ENCODE assay signal across 3 cellular contexts in the genomic region with DNA sequence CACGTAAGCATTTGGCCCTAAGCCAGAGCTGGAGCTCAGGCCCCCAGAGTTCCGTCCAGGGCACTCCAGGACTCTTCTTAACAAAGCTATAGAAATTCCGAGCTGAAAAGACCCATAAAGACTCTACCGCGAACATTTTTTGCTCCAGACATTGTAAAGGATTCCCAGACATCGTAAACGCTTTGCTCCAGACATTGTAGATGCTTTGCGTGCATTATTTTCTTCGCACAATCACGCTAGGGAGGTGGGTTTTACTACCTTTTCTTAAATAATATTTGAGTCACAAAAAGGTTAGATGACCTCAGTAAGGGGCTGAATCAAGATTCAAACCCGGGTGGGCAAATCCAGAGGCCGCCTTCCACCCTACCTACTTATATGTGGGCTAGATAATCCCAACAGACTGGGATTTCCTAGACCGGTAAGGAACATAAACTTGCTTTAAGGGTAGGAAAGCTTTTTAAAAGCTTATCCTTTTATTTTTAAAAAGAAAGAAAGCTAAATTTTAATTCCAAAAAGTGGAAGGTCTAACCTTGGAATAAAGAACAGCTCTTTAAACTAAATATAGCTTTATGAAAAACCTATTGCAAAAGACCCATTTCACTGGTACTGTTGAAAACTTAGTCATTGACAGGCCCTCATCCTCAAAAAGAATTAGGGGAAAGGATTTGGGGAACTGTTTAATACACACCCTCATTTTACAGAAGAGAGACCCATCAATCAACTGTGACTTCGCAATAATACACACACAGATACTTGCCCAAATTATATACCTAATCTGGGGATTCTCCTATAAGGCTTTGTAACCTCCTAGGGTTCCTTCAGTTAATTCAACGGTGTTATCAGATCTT.
TF ChIP-seq lines count a peak whose summit lies in the region.

No MANE protein-coding gene starts in this region.

TF ChIP-seq in SK-N-SH, 30 proteins besides CTCF, POLR2A, EP300 and RAD21 (continued from another document):
- TF ChIP-seq, protein P1, sequence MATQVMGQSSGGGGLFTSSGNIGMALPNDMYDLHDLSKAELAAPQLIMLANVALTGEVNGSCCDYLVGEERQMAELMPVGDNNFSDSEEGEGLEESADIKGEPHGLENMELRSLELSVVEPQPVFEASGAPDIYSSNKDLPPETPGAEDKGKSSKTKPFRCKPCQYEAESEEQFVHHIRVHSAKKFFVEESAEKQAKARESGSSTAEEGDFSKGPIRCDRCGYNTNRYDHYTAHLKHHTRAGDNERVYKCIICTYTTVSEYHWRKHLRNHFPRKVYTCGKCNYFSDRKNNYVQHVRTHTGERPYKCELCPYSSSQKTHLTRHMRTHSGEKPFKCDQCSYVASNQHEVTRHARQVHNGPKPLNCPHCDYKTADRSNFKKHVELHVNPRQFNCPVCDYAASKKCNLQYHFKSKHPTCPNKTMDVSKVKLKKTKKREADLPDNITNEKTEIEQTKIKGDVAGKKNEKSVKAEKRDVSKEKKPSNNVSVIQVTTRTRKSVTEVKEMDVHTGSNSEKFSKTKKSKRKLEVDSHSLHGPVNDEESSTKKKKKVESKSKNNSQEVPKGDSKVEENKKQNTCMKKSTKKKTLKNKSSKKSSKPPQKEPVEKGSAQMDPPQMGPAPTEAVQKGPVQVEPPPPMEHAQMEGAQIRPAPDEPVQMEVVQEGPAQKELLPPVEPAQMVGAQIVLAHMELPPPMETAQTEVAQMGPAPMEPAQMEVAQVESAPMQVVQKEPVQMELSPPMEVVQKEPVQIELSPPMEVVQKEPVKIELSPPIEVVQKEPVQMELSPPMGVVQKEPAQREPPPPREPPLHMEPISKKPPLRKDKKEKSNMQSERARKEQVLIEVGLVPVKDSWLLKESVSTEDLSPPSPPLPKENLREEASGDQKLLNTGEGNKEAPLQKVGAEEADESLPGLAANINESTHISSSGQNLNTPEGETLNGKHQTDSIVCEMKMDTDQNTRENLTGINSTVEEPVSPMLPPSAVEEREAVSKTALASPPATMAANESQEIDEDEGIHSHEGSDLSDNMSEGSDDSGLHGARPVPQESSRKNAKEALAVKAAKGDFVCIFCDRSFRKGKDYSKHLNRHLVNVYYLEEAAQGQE (IDR thresholded peaks at IDR 0.05; ENCODE audit: low read depth, low read length): no peak

TF ChIP-seq in SK-N-SH treated with all-trans-retinoic acid at 6 μM for 48 hours, 23 proteins besides CTCF, POLR2A, EP300 and RAD21 (continued from another document):
- TF ChIP-seq PPARA (CRISPR knock-in tag; IDR thresholded peaks at IDR 0.05; ENCODE audit: borderline replicate concordance): no peak
- TF ChIP-seq ESRRG (CRISPR knock-in tag; IDR thresholded peaks at IDR 0.05): no peak
- no peak for TF ChIP-seq OSR1 (CRISPR knock-in tag; IDR thresholded peaks at IDR 0.05)
- TF ChIP-seq RARB (CRISPR knock-in tag; IDR thresholded peaks at IDR 0.05): no peak
- TF ChIP-seq ARNTL (CRISPR knock-in tag; IDR thresholded peaks at IDR 0.05; ENCODE audit: borderline replicate concordance, low read depth): no peak
- TF ChIP-seq GLIS3 (CRISPR knock-in tag; IDR thresholded peaks at IDR 0.05): no peak
- no peak for TF ChIP-seq SNAI2 (CRISPR knock-in tag; IDR thresholded peaks at IDR 0.05)
- no peak for TF ChIP-seq ZNF565 (CRISPR knock-in tag; conservative IDR thresholded peaks at IDR 0.05; ENCODE audit: low read depth)
- TF ChIP-seq, protein P2, sequence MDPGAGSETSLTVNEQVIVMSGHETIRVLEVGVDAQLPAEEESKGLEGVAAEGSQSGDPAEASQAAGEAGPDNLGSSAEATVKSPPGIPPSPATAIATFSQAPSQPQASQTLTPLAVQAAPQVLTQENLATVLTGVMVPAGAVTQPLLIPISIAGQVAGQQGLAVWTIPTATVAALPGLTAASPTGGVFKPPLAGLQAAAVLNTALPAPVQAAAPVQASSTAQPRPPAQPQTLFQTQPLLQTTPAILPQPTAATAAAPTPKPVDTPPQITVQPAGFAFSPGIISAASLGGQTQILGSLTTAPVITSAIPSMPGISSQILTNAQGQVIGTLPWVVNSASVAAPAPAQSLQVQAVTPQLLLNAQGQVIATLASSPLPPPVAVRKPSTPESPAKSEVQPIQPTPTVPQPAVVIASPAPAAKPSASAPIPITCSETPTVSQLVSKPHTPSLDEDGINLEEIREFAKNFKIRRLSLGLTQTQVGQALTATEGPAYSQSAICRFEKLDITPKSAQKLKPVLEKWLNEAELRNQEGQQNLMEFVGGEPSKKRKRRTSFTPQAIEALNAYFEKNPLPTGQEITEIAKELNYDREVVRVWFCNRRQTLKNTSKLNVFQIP (CRISPR knock-in tag; IDR thresholded peaks at IDR 0.05; ENCODE audit: borderline replicate concordance, low read depth): no peak
- TF ChIP-seq TCF4 (CRISPR knock-in tag; IDR thresholded peaks at IDR 0.05; ENCODE audit: borderline replicate concordance): no peak
- no peak for TF ChIP-seq ZNF70 (CRISPR knock-in tag; IDR thresholded peaks at IDR 0.05)
- TF ChIP-seq, protein P3, sequence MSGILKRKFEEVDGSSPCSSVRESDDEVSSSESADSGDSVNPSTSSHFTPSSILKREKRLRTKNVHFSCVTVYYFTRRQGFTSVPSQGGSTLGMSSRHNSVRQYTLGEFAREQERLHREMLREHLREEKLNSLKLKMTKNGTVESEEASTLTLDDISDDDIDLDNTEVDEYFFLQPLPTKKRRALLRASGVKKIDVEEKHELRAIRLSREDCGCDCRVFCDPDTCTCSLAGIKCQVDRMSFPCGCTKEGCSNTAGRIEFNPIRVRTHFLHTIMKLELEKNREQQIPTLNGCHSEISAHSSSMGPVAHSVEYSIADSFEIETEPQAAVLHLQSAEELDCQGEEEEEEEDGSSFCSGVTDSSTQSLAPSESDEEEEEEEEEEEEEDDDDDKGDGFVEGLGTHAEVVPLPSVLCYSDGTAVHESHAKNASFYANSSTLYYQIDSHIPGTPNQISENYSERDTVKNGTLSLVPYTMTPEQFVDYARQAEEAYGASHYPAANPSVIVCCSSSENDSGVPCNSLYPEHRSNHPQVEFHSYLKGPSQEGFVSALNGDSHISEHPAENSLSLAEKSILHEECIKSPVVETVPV (CRISPR knock-in tag; IDR thresholded peaks at IDR 0.05): no peak
- TF ChIP-seq, protein P4, sequence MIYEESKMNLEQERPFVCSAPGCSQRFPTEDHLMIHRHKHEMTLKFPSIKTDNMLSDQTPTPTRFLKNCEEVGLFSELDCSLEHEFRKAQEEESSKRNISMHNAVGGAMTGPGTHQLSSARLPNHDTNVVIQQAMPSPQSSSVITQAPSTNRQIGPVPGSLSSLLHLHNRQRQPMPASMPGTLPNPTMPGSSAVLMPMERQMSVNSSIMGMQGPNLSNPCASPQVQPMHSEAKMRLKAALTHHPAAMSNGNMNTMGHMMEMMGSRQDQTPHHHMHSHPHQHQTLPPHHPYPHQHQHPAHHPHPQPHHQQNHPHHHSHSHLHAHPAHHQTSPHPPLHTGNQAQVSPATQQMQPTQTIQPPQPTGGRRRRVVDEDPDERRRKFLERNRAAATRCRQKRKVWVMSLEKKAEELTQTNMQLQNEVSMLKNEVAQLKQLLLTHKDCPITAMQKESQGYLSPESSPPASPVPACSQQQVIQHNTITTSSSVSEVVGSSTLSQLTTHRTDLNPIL (CRISPR knock-in tag; IDR thresholded peaks at IDR 0.05; ENCODE audit: low read depth): no peak
- TF ChIP-seq CSDC2 (CRISPR knock-in tag; IDR thresholded peaks at IDR 0.05): no peak
- TF ChIP-seq PATZ1 (CRISPR knock-in tag; IDR thresholded peaks at IDR 0.05; ENCODE audit: borderline replicate concordance): no peak

TF ChIP-seq in endothelial cell of umbilical vein, 7 proteins besides CTCF, POLR2A, EP300 and RAD21 (continued from another document):
- no peak for TF ChIP-seq POLR2AphosphoS5 (IDR thresholded peaks at IDR 0.05; ENCODE audit: insufficient read depth, low read depth, low read length)
- TF ChIP-seq GATA2 (IDR thresholded peaks at IDR 0.05; ENCODE audit: insufficient read depth, insufficient read length, low read depth, low read length): no peak
- no peak for TF ChIP-seq JUN (IDR thresholded peaks at IDR 0.05; ENCODE audit: borderline replicate concordance, insufficient read depth, insufficient read length, low read depth)
- TF ChIP-seq, protein P5, sequence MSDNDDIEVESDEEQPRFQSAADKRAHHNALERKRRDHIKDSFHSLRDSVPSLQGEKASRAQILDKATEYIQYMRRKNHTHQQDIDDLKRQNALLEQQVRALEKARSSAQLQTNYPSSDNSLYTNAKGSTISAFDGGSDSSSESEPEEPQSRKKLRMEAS (IDR thresholded peaks at IDR 0.05; ENCODE audit: insufficient read depth, insufficient read length): no peak
- TF ChIP-seq FOS (IDR thresholded peaks at IDR 0.05; ENCODE audit: borderline replicate concordance, insufficient read depth, low read length): no peak
- no peak for TF ChIP-seq MYC (IDR thresholded peaks at IDR 0.05; ENCODE audit: low read depth, low read length)
